In genomic region chr5:3659907-3660306, GRCh38 we compare ENCODE assay signal across 20 cellular contexts.
DNase-seq lines count a peak whose midpoint lies in the region; TF ChIP-seq lines count a peak whose summit lies in the region.
"Had no signal": no experiment of that assay in that cellular context is flagged by ENCODE, and none has a peak within 500 bp of the region (broad histone marks: within the 10 kb centered on the region; RNA-seq: fewer than 3 reads in every experiment).

No MANE protein-coding gene starts in this region.

- H3K36me3 Mint-ChIP-seq in progenitor cell of endocrine pancreas (ENCODE audit: insufficient read depth), result no peaks in the 10 kb centered on the region
- H3K36me3 Mint-ChIP-seq: IgD-negative memory B cell, immature natural killer cell, T-cell had no signal

- H3K27ac Mint-ChIP-seq in progenitor cell of endocrine pancreas, result no peak overlapping the region
- H3K27ac Mint-ChIP-seq: activated CD4-positive, alpha-beta T cell treated with anti-CD3 and anti-CD28 coated beads, Interleukin-2, amount 10 ng/mL, durations not matched to agents 24 days and 14 days; IgD-negative memory B cell; immature natural killer cell; T-cell had no signal

- DNase-seq in EH (ENCODE audit: low read depth), result peak; percentile 1
- peak; percentile 23 for DNase-seq in HT-29 (ENCODE audit: low spot score)
- peak; percentile 1 for DNase-seq in dermis blood vessel endothelial cell
- peak; percentile 0 for DNase-seq in skeletal muscle cell (ENCODE audit: low read depth)
- DNase-seq in activated T-cell treated with anti-CD3 and anti-CD28 coated beads, Interleukin-2, amount 50 U/mL, for 1 hour, result no peak
- no peak for DNase-seq in progenitor cell of endocrine pancreas (ENCODE audit: low spot score, unreplicated experiment)
- DNase-seq in posterior cingulate gyrus, result no peak
- DNase-seq: activated CD4-positive, alpha-beta T cell treated with anti-CD3 and anti-CD28 coated beads, Interleukin-2, amount 10 ng/mL, durations not matched to agents 24 days and 14 days; activated effector memory CD4-positive, alpha-beta T cell treated with anti-CD3 and anti-CD28 coated beads, Interleukin-2, amount 50 U/mL, for 16 hours; central memory CD4-positive, alpha-beta T cell; HCEC 1CT; heart right ventricle; immature natural killer cell; lower lobe of right lung; NCI-H2081; NCI-H524 treated with DMSO at 0.1 percent for 48 hours; Right ventricle myocardium superior; T-cell had no signal

- H3K9me3 Mint-ChIP-seq in progenitor cell of endocrine pancreas (ENCODE audit: low read depth), result no peaks in the 10 kb centered on the region
- H3K9me3 Mint-ChIP-seq: T-cell had no signal

- intact Hi-C loops in posterior cingulate gyrus (cut with DNase I), result no loop called here

- no peak overlapping the region for H3K4me3 ChIP-seq in skeletal muscle cell (ENCODE audit: low read depth, low read length)
- H3K4me3 ChIP-seq: BLaER1, heart right ventricle, lower lobe of right lung had no signal

- H3K27me3 Mint-ChIP-seq in progenitor cell of endocrine pancreas, result peaks cover 24% of the 10 kb centered on the region
- H3K27me3 Mint-ChIP-seq: activated CD4-positive, alpha-beta T cell treated with anti-CD3 and anti-CD28 coated beads, Interleukin-2, amount 10 ng/mL, durations not matched to agents 24 days and 14 days; IgD-negative memory B cell; T-cell had no signal

- TF ChIP-seq CTCF in progenitor cell of endocrine pancreas (IDR thresholded peaks at IDR 0.05; ENCODE audit: unreplicated experiment), result no peak

- no peaks in the 10 kb centered on the region for H3K4me1 Mint-ChIP-seq in progenitor cell of endocrine pancreas (ENCODE audit: low read depth)
- H3K4me1 Mint-ChIP-seq: activated CD4-positive, alpha-beta T cell treated with anti-CD3 and anti-CD28 coated beads, Interleukin-2, amount 10 ng/mL, durations not matched to agents 24 days and 14 days; IgD-negative memory B cell; T-cell had no signal

- H3K4me3 Mint-ChIP-seq in progenitor cell of endocrine pancreas (ENCODE audit: low read depth), result no peak overlapping the region
- H3K4me3 Mint-ChIP-seq: activated CD4-positive, alpha-beta T cell treated with anti-CD3 and anti-CD28 coated beads, Interleukin-2, amount 10 ng/mL, durations not matched to agents 24 days and 14 days; IgD-negative memory B cell; immature natural killer cell; T-cell had no signal

Comparison
In these comparisons a context has a peak if more than half of its experiments do, and no peak if none do; other contexts are left out.
1. DNase-seq: peak in EH (single experiment), HT-29 (single experiment), dermis blood vessel endothelial cell (single experiment) and skeletal muscle cell (single experiment); none in activated T-cell treated with anti-CD3 and anti-CD28 coated beads, Interleukin-2, amount 50 U/mL, for 1 hour (single experiment), progenitor cell of endocrine pancreas (single experiment) and posterior cingulate gyrus (0 of 10).